17 cellular contexts compared by ENCODE assay signal in genomic region chr12:5456025-5456424, GRCh38. TPM values are rescaled to one million over a fixed set of nuclear protein-coding genes. Genes with fewer than 3 reads are reported as not detected.
DNase-seq lines count a peak whose midpoint lies in the region; ATAC-seq, FAIRE-seq and TF ChIP-seq lines count a peak whose summit lies in the region.
"Had no signal": no experiment of that assay in that cellular context is flagged by ENCODE, and none has a peak within 500 bp of the region (broad histone marks: within the 10 kb centered on the region; RNA-seq: fewer than 3 reads in every experiment).

No MANE protein-coding gene starts in this region.

- no peaks in the 10 kb centered on the region for H3K36me3 ChIP-seq in K562 (ENCODE audit: control insufficient read depth, insufficient read depth, low read length)
- no peaks in the 10 kb centered on the region for H3K36me3 ChIP-seq in neuronal stem cell (replicated peaks in 1 of 2; ENCODE audit: control insufficient read depth in 2 of 2, insufficient read depth in 2 of 2, low read length in 2 of 2)
- H3K36me3 ChIP-seq: BLaER1 treated with 17β-estradiol and CSF1 and Interleukin-3, amounts not matched to agents 10 nM and 100 nM had no signal

- intact Hi-C loops in K562 (cut with micrococcal nuclease) = no loop called here

- no peaks in the 10 kb centered on the region for H3K9me1 ChIP-seq in K562 (ENCODE audit: control insufficient read depth, insufficient read depth, low read length)

- DNase-seq in DMS53 (lab: John Stamatoyannopoulos, UW) = peak; percentile 86
- no peak for DNase-seq in DMS53 treated with DMSO at 0.1 percent for 48 hours (lab: John Stamatoyannopoulos, UW; ENCODE audit: unreplicated experiment)
- DNase-seq in HFFc6 = no peak
- no peak for DNase-seq in K562 (ENCODE audit: extremely low read depth in 1 of 4, low spot score in 3 of 4)
- no peak for DNase-seq in neuronal stem cell (ENCODE audit: low spot score)
- DNase-seq in activated CD4-positive, alpha-beta T cell treated with anti-CD3 and anti-CD28 coated beads for 4 hours = no peak
- DNase-seq: H9; NCI-H1048; NCI-H1694; NCI-H2171; NCI-H510A treated with DMSO at 0.1 percent for 48 hours; NK-92 treated with Interleukin-12 subunit alpha and Interleukin-12 subunit beta, amount 100 ng/mL, for 24 hours had no signal

- no TSS peak for BruUV-seq in K562 (replicated peaks; lab: Mats Ljungman, UMichigan)

- H3K79me1 ChIP-seq in neuronal stem cell (ENCODE audit: low read depth, low read length) = peaks cover 2% of the 10 kb centered on the region

- WGBS in K562 (ENCODE audit: insufficient coverage, low coverage, missing lambda C conversion rate) = 0% methylated on average over 6 of the region's 6 CpGs
- no CpG with 5 or more reads among the region's 6 CpGs for WGBS in neuronal stem cell (ENCODE audit: extremely low coverage in 2 of 2, insufficient read length in 2 of 2, insufficient replicate concordance in 1 of 2), 2 donors

- H2BK12ac ChIP-seq in neuronal stem cell (ENCODE audit: low read length) = no peak overlapping the region

- H3K4me2 ChIP-seq in K562 (ENCODE audit: insufficient read depth, low read length) = no peak overlapping the region
- H3K4me2 ChIP-seq in neuronal stem cell (ENCODE audit: insufficient read depth, low read length, poor library complexity, severe bottlenecking) = no peak overlapping the region

- H3K23ac ChIP-seq in neuronal stem cell (ENCODE audit: low read depth, low read length, poor library complexity) = no peak overlapping the region

- peak overlapping the region; percentile 36 for H3K18ac ChIP-seq in neuronal stem cell (ENCODE audit: low read length)

- H3K27ac Mint-ChIP-seq in HFFc6 = peak overlapping the region; percentile 96

- H3K4me3 ChIP-seq in K562 (no peak overlapping the region), neuronal stem cell (ENCODE audit: low read length in 2 of 2) (no peak overlapping the region)
- H3K4me3 ChIP-seq: BLaER1 treated with 17β-estradiol and CSF1 and Interleukin-3, amounts not matched to agents 10 nM and 100 nM had no signal

- H2BK5ac ChIP-seq in neuronal stem cell (ENCODE audit: low read length) = no peak overlapping the region

- H3K9me3 ChIP-seq in K562 (replicated peaks; ENCODE audit: control insufficient read depth, insufficient read depth, low read depth, low read length) (no peaks in the 10 kb centered on the region), neuronal stem cell (replicated peaks in 1 of 2; ENCODE audit: control insufficient read depth in 2 of 2, insufficient read depth in 1 of 2, low read depth in 1 of 2, low read length in 2 of 2) (no peaks in the 10 kb centered on the region)
- H3K9me3 ChIP-seq: BLaER1 treated with 17β-estradiol and CSF1 and Interleukin-3, amounts not matched to agents 10 nM and 100 nM had no signal

- no peaks in the 10 kb centered on the region for H3K79me2 ChIP-seq in K562 (ENCODE audit: control insufficient read depth, insufficient read depth, low read length)

- POLR2A ChIA-PET in K562 (lab: Yijun Ruan, JAX) = no interaction called here

- no peak for FAIRE-seq in K562 (lab: Jason Lieb, UNC)

- H3K4me1 Mint-ChIP-seq in HFFc6 (ENCODE audit: low read depth) = peaks cover 66% of the 10 kb centered on the region

- in situ Hi-C loops in K562 (cut with MboI) = no loop called here

- H3K27me3 ChIP-seq in K562 (ENCODE audit: control insufficient read depth in 2 of 2, insufficient read depth in 2 of 2, low read length in 2 of 2) (peaks cover 0 to 10% of the 10 kb centered on the region in 2 experiments; a peak in 1 of 5 replicates), neuronal stem cell (ENCODE audit: control insufficient read depth in 3 of 3, insufficient read depth in 3 of 3, low read depth in 1 of 3, low read length in 3 of 3) (no peaks in the 10 kb centered on the region)
- H3K27me3 ChIP-seq: BLaER1 treated with 17β-estradiol and CSF1 and Interleukin-3, amounts not matched to agents 10 nM and 100 nM had no signal

- TF ChIP-seq CTCF in HFFc6 (IDR thresholded peaks at IDR 0.05) (no peak), K562 (IDR thresholded peaks at IDR 0.05 in 2 of 3, conservative IDR thresholded peaks at IDR 0.05 in 1 of 3; ENCODE audit: insufficient read depth in 2 of 3, low read depth in 1 of 3, low read length in 3 of 3) (no peak)

- no peak overlapping the region for H2BK15ac ChIP-seq in neuronal stem cell (ENCODE audit: low read length)

- no peak overlapping the region for H3K14ac ChIP-seq in neuronal stem cell (ENCODE audit: low read length)

- no peak overlapping the region for H3K4ac ChIP-seq in neuronal stem cell (ENCODE audit: low read length)

- H3K36me3 Mint-ChIP-seq in HFFc6 (ENCODE audit: low read depth) = peaks cover 29% of the 10 kb centered on the region

- no peak overlapping the region for H3K27ac ChIP-seq in K562 (ENCODE audit: extremely low read depth, low read depth, low read length)
- H3K27ac ChIP-seq in neuronal stem cell (replicated peaks; ENCODE audit: low read length) = no peak overlapping the region
- H3K27ac ChIP-seq: 22Rv1 had no signal

- H3K27me3 Mint-ChIP-seq in HFFc6 (ENCODE audit: insufficient read depth) = peaks cover 6% of the 10 kb centered on the region

- H3K9me3 Mint-ChIP-seq in HFFc6 = no peaks in the 10 kb centered on the region
- H3K9me3 Mint-ChIP-seq: H9 had no signal

- no peak for TF ChIP-seq EP300 in K562 (IDR thresholded peaks at IDR 0.05; ENCODE audit: low read length)

- CTCF ChIA-PET in K562 (lab: Yijun Ruan, JAX; ENCODE audit: low intra/inter-chr PET ratio) = no interaction called here

- no peak overlapping the region for H4K91ac ChIP-seq in neuronal stem cell (ENCODE audit: low read depth, low read length, poor library complexity)

- no peaks in the 10 kb centered on the region for H4K20me1 ChIP-seq in K562 (replicated peaks; ENCODE audit: control insufficient read depth, insufficient read depth, low read length)
- H4K20me1 ChIP-seq: BLaER1 treated with 17β-estradiol and CSF1 and Interleukin-3, amounts not matched to agents 10 nM and 100 nM had no signal

- no peak for TF ChIP-seq POLR2A in K562 (conservative IDR thresholded peaks at IDR 0.05)

- no peak overlapping the region for H3K4me3 Mint-ChIP-seq in HFFc6
- H3K4me3 Mint-ChIP-seq: H9 had no signal

- peaks cover 0 to 2% of the 10 kb centered on the region in 2 experiments; a peak in 1 of 5 replicates for H3K4me1 ChIP-seq in K562 (replicated peaks in 1 of 2; ENCODE audit: control insufficient read depth in 2 of 2, insufficient read depth in 2 of 2, low read length in 2 of 2)
- peaks cover 0 to 8% of the 10 kb centered on the region in 2 donors for H3K4me1 ChIP-seq in neuronal stem cell (ENCODE audit: control insufficient read depth in 2 of 2, insufficient read depth in 1 of 2, low read depth in 1 of 2, low read length in 2 of 2)

- ATAC-seq in K562 = no peak
- no peak for ATAC-seq in GM18502 (IDR thresholded peaks at IDR 0.05; ENCODE audit: poor library complexity, unreplicated experiment)
- no peak for ATAC-seq in GM21619 (IDR thresholded peaks at IDR 0.05; ENCODE audit: unreplicated experiment)

- H2AK5ac ChIP-seq in neuronal stem cell (ENCODE audit: low read depth, low read length) = no peak overlapping the region

- H3K9ac ChIP-seq in K562 (ENCODE audit: insufficient read depth in 1 of 2, low read depth in 2 of 2, low read length in 2 of 2) = no peak overlapping the region
- H3K9ac ChIP-seq in neuronal stem cell (ENCODE audit: low read depth, low read length, poor library complexity) = no peak overlapping the region
- H3K9ac ChIP-seq: BLaER1 treated with 17β-estradiol and CSF1 and Interleukin-3, amounts not matched to agents 10 nM and 100 nM had no signal

- H2AFZ ChIP-seq in K562 (ENCODE audit: low read depth, low read length) = no peak overlapping the region
- H2AFZ ChIP-seq in neuronal stem cell (ENCODE audit: low read length) = no peak overlapping the region

- H4K8ac ChIP-seq in neuronal stem cell (ENCODE audit: low read depth, low read length) = no peak overlapping the region

- H2BK120ac ChIP-seq in neuronal stem cell (ENCODE audit: low read depth, low read length) = no peak overlapping the region

- no peak for TF ChIP-seq RAD21 in K562 (CRISPR knock-in tag; conservative IDR thresholded peaks at IDR 0.05 in 1 of 2, IDR thresholded peaks at IDR 0.05 in 1 of 2)

TF ChIP-seq in K562, 482 proteins besides CTCF, POLR2A, EP300 and RAD21:
- TF ChIP-seq ZFP30 (CRISPR knock-in tag; IDR thresholded peaks at IDR 0.05; ENCODE audit: borderline replicate concordance) = no peak
- TF ChIP-seq ZNF174 (CRISPR knock-in tag; IDR thresholded peaks at IDR 0.05) = no peak
- no peak for TF ChIP-seq EWSR1 (IDR thresholded peaks at IDR 0.05; ENCODE audit: borderline replicate concordance, low read depth, partially characterized antibody)
- TF ChIP-seq RFX1 (IDR thresholded peaks at IDR 0.05) = peak; percentile 47
- no peak for TF ChIP-seq HSF4 (CRISPR knock-in tag; IDR thresholded peaks at IDR 0.05; ENCODE audit: borderline replicate concordance)
- no peak for TF ChIP-seq FUS (optimal IDR thresholded peaks at IDR 0.05; ENCODE audit: low read depth, low read length)
- TF ChIP-seq HIVEP1 (CRISPR knock-in tag; IDR thresholded peaks at IDR 0.05) = no peak
- TF ChIP-seq ETV1 (tag; conservative IDR thresholded peaks at IDR 0.05; ENCODE audit: low read depth) = no peak

RNA-seq across cellular contexts. Expression of gene NTF3, which starts 24.1 kb away (rescaled TPM):
- total RNA-seq in HFFc6 (2021; fragmentation: NEBNext Ultra II Directional; extraction: Animal tissue kit (Norgen Biotek cat#: 25700)) = 1 to 10 TPM; 5.2 to 9.5 (median 8.6) TPM
- not detected in 2 replicates for total RNA-seq in K562 (2011; cell fraction: chromatin; rRNA removed; ENCODE audit: low replicate concordance)
- not detected in 2 replicates for total RNA-seq in K562 (2011; cell fraction: nucleolus; rRNA removed)
- total RNA-seq in K562 (2011; cell fraction: nucleoplasm; rRNA removed) = not detected in 2 replicates
- not detected in 2 replicates for total RNA-seq in K562 (2014; rRNA removed)
- total RNA-seq in K562 (2014; rRNA removed; fragmentation: Illumina TruSeq; extraction: Trizol) = not detected in 2 replicates
- total RNA-seq in K562 (2015; rRNA removed; fragmentation: Illumina TruSeq; extraction: Trizol) = not detected in 2 replicates
- total RNA-seq in K562 (2021) = not detected in 2 replicates
- polyA plus RNA-seq in K562 (2011; rRNA removed) = not detected in 2 replicates
- not detected in 2 replicates for polyA plus RNA-seq in K562 (2011; cell fraction: cytosol; rRNA removed)
- not detected in 2 replicates for polyA plus RNA-seq in K562 (2011; cell fraction: nucleus; rRNA removed)
- polyA plus RNA-seq in K562 (2012) = not detected in 2 replicates
- polyA plus RNA-seq in K562 (2014; fragmentation: Illumina TruSeq; extraction: Trizol) = not detected in 2 replicates
- polyA plus RNA-seq in K562 (2014; fragmentation: Nextera tagmentation; extraction: Ambion mirVana) = not detected
- not detected in 2 replicates for polyA plus RNA-seq in K562 (2014; rRNA removed)
- not detected in 2 replicates for polyA minus RNA-seq in K562 (2011; rRNA and poly(A)+ RNA removed)
- polyA minus RNA-seq in K562 (2011; cell fraction: cytosol; rRNA and poly(A)+ RNA removed) = not detected in 2 replicates
- not detected in 2 replicates for polyA minus RNA-seq in K562 (2011; cell fraction: nucleus; rRNA and poly(A)+ RNA removed)
- polyA plus RNA-seq in neuronal stem cell (2013, experiment 1 of 2) = 6.3 TPM
- 5.6 TPM for polyA plus RNA-seq in neuronal stem cell (2013, experiment 2 of 2)
- total RNA-seq: HT-29 had no signal

Comparison
In these comparisons a context has a peak if more than half of its experiments do, and no peak if none do; other contexts are left out.
1. RNA of gene NTF3, which starts 24.1 kb away (total RNA-seq): 5.2 to 9.5 TPM in HFFc6; not detected in K562; every median in the first group is over 4 times any median in the second.